1 cellular context compared by ENCODE assay signal in genomic region chr2:70785137-70785911, GRCh38.
A peak's percentile ranks its signal among the peaks of the same experiment; 100 is the strongest.
TF ChIP-seq lines count a peak whose summit lies in the region.

No MANE protein-coding gene starts in this region.

TF ChIP-seq in HCT116, 20 proteins besides CTCF, POLR2A, EP300 and RAD21 (continued from another document):
- TF ChIP-seq MAX (IDR thresholded peaks at IDR 0.05) (0 out of 2 replicates have a peak, but pooled peaks have one; percentile 15), CBX3 (IDR thresholded peaks at IDR 0.05; ENCODE audit: low read depth) (0 out of 2 replicates have a peak, but pooled peaks have one; percentile 49), EZH2 (IDR thresholded peaks at IDR 0.05) (no peak), ATF3 (IDR thresholded peaks at IDR 0.05) (no peak), SP1 (IDR thresholded peaks at IDR 0.05; ENCODE audit: low read depth) (no peak), EGR1 (IDR thresholded peaks at IDR 0.05; ENCODE audit: low read depth) (no peak), CEBPB (IDR thresholded peaks at IDR 0.05; ENCODE audit: low read depth) (no peak)
TF ChIP-seq in HCT116: peak in this region for 2.
